Comparison of ENCODE assay signal across 8 cellular contexts in genomic region chr6:106163966-106164877, GRCh38.
DNase-seq lines count a peak whose midpoint lies in the region; ATAC-seq and TF ChIP-seq lines count a peak whose summit lies in the region.

No MANE protein-coding gene starts in this region.

- peak; percentile 53 for DNase-seq in astrocyte of the cerebellum (ENCODE audit: low read depth)
- peak in 9 of 49 donors; percentile 12 to 37 (median 19) for DNase-seq in substantia nigra (lab: John Stamatoyannopoulos, UW)
- no peak for DNase-seq in OCI-M2 (lab: John Stamatoyannopoulos, UW; ENCODE audit: unreplicated experiment)
- no peak for DNase-seq in prostate gland (ENCODE audit: low spot score)

- no peaks in the 10 kb centered on the region for H3F3A ChIP-seq in OCI-LY1 (ENCODE audit: insufficient read depth, low read length)

- H3K27me3 ChIP-seq in OCI-LY1 (ENCODE audit: insufficient read depth, low read length) (no peaks in the 10 kb centered on the region), mucosa of rectum (ENCODE audit: control insufficient read depth in 2 of 2, insufficient read depth in 2 of 2, low read length in 2 of 2) (no peaks in the 10 kb centered on the region), prostate gland (replicated peaks; ENCODE audit: insufficient read depth) (no peaks in the 10 kb centered on the region)

- H3K27ac ChIP-seq in OCI-LY1 (ENCODE audit: low read depth, low read length, poor library complexity, severe bottlenecking), result peak overlapping the region; percentile 72
- peak overlapping the region; percentile 79 to 89 for H3K27ac ChIP-seq in mucosa of rectum (ENCODE audit: low read depth in 2 of 2, low read length in 2 of 2)
- peak overlapping the region; percentile 63 for H3K27ac ChIP-seq in substantia nigra (ENCODE audit: low read depth, low read length, poor library complexity, severe bottlenecking)
- H3K27ac ChIP-seq in prostate gland, result peak overlapping the region in 1 of 2 donors; percentile 4

- peak; percentile 67 for ATAC-seq in HG02610 (IDR thresholded peaks at IDR 0.05; ENCODE audit: unreplicated experiment)

- peak overlapping the region; percentile 48 for H2AFZ ChIP-seq in OCI-LY1 (ENCODE audit: low read length)

- H3K4me2 ChIP-seq in OCI-LY1 (ENCODE audit: low read length), result peak overlapping the region; percentile 46

- H3K4me3 ChIP-seq in OCI-LY1 (ENCODE audit: low read depth, low read length, poor library complexity, severe bottlenecking), result peak overlapping the region; percentile 30
- no peak overlapping the region for H3K4me3 ChIP-seq in astrocyte of the cerebellum (ENCODE audit: low read depth, low read length)
- H3K4me3 ChIP-seq in mucosa of rectum (ENCODE audit: low read length in 2 of 2), result peak overlapping the region in 1 of 2 donors; percentile 35
- no peak overlapping the region for H3K4me3 ChIP-seq in prostate gland

- no peaks in the 10 kb centered on the region for H4K20me1 ChIP-seq in OCI-LY1 (ENCODE audit: insufficient read depth, low read length)

- H3K4me1 ChIP-seq in OCI-LY1 (ENCODE audit: insufficient read depth, low read length, severe bottlenecking) (peaks cover 22% of the 10 kb centered on the region), mucosa of rectum (ENCODE audit: control insufficient read depth in 2 of 2, insufficient read depth in 2 of 2, low read length in 2 of 2) (peaks cover 11 to 15% of the 10 kb centered on the region in 2 donors), prostate gland (replicated peaks) (no peaks in the 10 kb centered on the region)

- H3K36me3 ChIP-seq in OCI-LY1 (ENCODE audit: insufficient read depth, low read length), result no peaks in the 10 kb centered on the region
- no peaks in the 10 kb centered on the region for H3K36me3 ChIP-seq in mucosa of rectum (ENCODE audit: control insufficient read depth in 2 of 2, insufficient read depth in 2 of 2, low read length in 2 of 2)
- H3K36me3 ChIP-seq in prostate gland, result no peaks in the 10 kb centered on the region

- H3K9me3 ChIP-seq in OCI-LY1 (ENCODE audit: low read length), result no peaks in the 10 kb centered on the region
- no peaks in the 10 kb centered on the region for H3K9me3 ChIP-seq in mucosa of rectum (ENCODE audit: control insufficient read depth in 2 of 2, low read length in 2 of 2)
- no peaks in the 10 kb centered on the region for H3K9me3 ChIP-seq in prostate gland

- intact Hi-C loops in prostate gland (cut with DNase I), result no loop called here

- WGBS in prostate gland, result 75% methylated on average over 17 of the region's 17 CpGs

- peak; percentile 41 for TF ChIP-seq POLR2A in GM15510 (IDR thresholded peaks at IDR 0.05; ENCODE audit: borderline replicate concordance, extremely low read depth, insufficient read length)
- no peak for TF ChIP-seq POLR2A in prostate gland (IDR thresholded peaks at IDR 0.05)

- in situ Hi-C loops in astrocyte of the cerebellum (cut with HindIII; ENCODE audit: low sequenced_read_pairs), result no loop called here

- peak overlapping the region; percentile 48 for H3K9ac ChIP-seq in OCI-LY1 (ENCODE audit: low read length)
- H3K9ac ChIP-seq in mucosa of rectum (ENCODE audit: low read depth in 1 of 2, low read length in 2 of 2), result peak overlapping the region; percentile 21 to 38

- H3K9me2 ChIP-seq in OCI-LY1 (ENCODE audit: low read depth, low read length), result no peaks in the 10 kb centered on the region

- TF ChIP-seq CTCF in OCI-LY1 (IDR thresholded peaks at IDR 0.05; ENCODE audit: low read length) (no peak), astrocyte of the cerebellum (IDR thresholded peaks at IDR 0.05; ENCODE audit: low read depth, low read length, missing control alignments) (no peak), prostate gland (IDR thresholded peaks at IDR 0.05) (no peak)

- no peaks in the 10 kb centered on the region for H3K79me2 ChIP-seq in OCI-LY1 (ENCODE audit: insufficient read depth, low read length)
